22 cellular contexts compared by ENCODE assay signal in the genomic region with DNA sequence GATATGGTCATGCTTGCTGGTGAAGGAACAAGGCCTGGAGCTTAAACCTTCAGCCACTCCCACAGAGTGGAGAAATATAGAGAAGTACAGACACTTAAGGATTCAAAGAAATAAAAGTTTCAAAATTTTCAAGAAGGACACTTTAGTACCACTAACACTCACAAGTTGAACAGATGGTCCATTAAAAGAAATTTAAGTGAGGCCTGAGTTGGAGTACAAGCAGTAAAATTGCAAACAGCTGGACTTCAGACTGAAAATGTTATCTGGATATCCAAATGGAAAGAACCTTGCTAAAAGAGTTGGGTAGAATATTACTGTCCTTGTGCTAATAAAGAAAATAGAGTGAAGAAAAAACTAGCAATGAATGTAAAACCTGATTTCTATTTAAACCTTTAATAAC.
"Had no signal": no experiment of that assay in that cellular context is flagged by ENCODE, and none has a peak within 500 bp of the region (broad histone marks: within the 10 kb centered on the region; RNA-seq: fewer than 3 reads in every experiment).

No MANE protein-coding gene starts in this region.

- ATAC-seq: activated T-cell treated with anti-CD3 and anti-CD28 coated beads, Interleukin-2, amount 50 U/mL, for 4 hours; PC-3; T-cell had no signal

- H3K27ac Mint-ChIP-seq: activated CD4-positive, alpha-beta memory T cell treated with anti-CD3 and anti-CD28 coated beads for 36 hours; activated CD4-positive, alpha-beta T cell treated with anti-CD3 and anti-CD28 coated beads, Interleukin-2, amount 10 ng/mL, durations not matched to agents 7 days and 5 days; activated naive CD4-positive, alpha-beta T cell treated with anti-CD3 and anti-CD28 coated beads, Interleukin-2, amount 10 ng/mL, durations not matched to agents 7 days and 5 days; activated naive CD8-positive, alpha-beta T cell treated with anti-CD3 and anti-CD28 coated beads for 36 hours; T-cell had no signal

- H3K4me1 Mint-ChIP-seq: activated CD4-positive, alpha-beta T cell treated with anti-CD3 and anti-CD28 coated beads, Interleukin-2, amount 10 ng/mL, durations not matched to agents 7 days and 5 days; activated naive CD4-positive, alpha-beta T cell treated with anti-CD3 and anti-CD28 coated beads, Interleukin-2, amount 10 ng/mL, durations not matched to agents 7 days and 5 days; activated naive CD8-positive, alpha-beta T cell treated with anti-CD3 and anti-CD28 coated beads for 36 hours; T-cell had no signal

- H3K27ac ChIP-seq: VCaP had no signal

- DNase-seq: activated CD4-positive, alpha-beta memory T cell treated with anti-CD3 and anti-CD28 coated beads for 36 hours; activated CD4-positive, alpha-beta T cell treated with anti-CD3 and anti-CD28 coated beads, Interleukin-2, amount 10 ng/mL, durations not matched to agents 7 days and 5 days; activated CD4-positive, CD25-positive, alpha-beta regulatory T cell; activated CD8-positive, alpha-beta memory T cell treated with anti-CD3 and anti-CD28 coated beads for 24 hours; activated gamma-delta T cell treated with Interleukin-2 at 50 U/mL for 16 hours; activated naive CD4-positive, alpha-beta T cell treated with anti-CD3 and anti-CD28 coated beads, Interleukin-2, amount 10 ng/mL, durations not matched to agents 7 days and 5 days; activated naive CD8-positive, alpha-beta T cell treated with anti-CD3 and anti-CD28 coated beads for 36 hours; activated T-cell treated with anti-CD3 and anti-CD28 coated beads, Interleukin-2, amount 50 U/mL, for 4 hours; anterior cingulate cortex; MM.1S; NCI-H1105; NCI-H1436; NCI-H1694 treated with DMSO at 0.1 percent for 48 hours; NCI-H2029 treated with DMSO at 0.1 percent for 48 hours; NCI-H345; NCI-H510A; PC-3; SHP77 treated with DMSO at 0.1 percent for 48 hours; T-cell; T-helper 2 cell; T1000 had no signal

- H3K9me3 Mint-ChIP-seq: activated naive CD4-positive, alpha-beta T cell treated with anti-CD3 and anti-CD28 coated beads, Interleukin-2, amount 10 ng/mL, durations not matched to agents 7 days and 5 days had no signal

- H3K36me3 Mint-ChIP-seq: activated CD4-positive, alpha-beta memory T cell treated with anti-CD3 and anti-CD28 coated beads for 36 hours; activated naive CD4-positive, alpha-beta T cell treated with anti-CD3 and anti-CD28 coated beads, Interleukin-2, amount 10 ng/mL, durations not matched to agents 7 days and 5 days; activated naive CD8-positive, alpha-beta T cell treated with anti-CD3 and anti-CD28 coated beads for 36 hours had no signal

- H3K4me3 Mint-ChIP-seq: activated CD4-positive, alpha-beta memory T cell treated with anti-CD3 and anti-CD28 coated beads for 36 hours; activated CD4-positive, alpha-beta T cell treated with anti-CD3 and anti-CD28 coated beads, Interleukin-2, amount 10 ng/mL, durations not matched to agents 7 days and 5 days; activated naive CD4-positive, alpha-beta T cell treated with anti-CD3 and anti-CD28 coated beads, Interleukin-2, amount 10 ng/mL, durations not matched to agents 7 days and 5 days; activated naive CD8-positive, alpha-beta T cell treated with anti-CD3 and anti-CD28 coated beads for 36 hours; activated T-cell treated with anti-CD3 and anti-CD28 coated beads, Interleukin-2, amount 50 U/mL, for 4 hours; T-cell had no signal

- H3K27me3 Mint-ChIP-seq: activated CD4-positive, alpha-beta memory T cell treated with anti-CD3 and anti-CD28 coated beads for 36 hours; activated CD4-positive, alpha-beta T cell treated with anti-CD3 and anti-CD28 coated beads, Interleukin-2, amount 10 ng/mL, durations not matched to agents 7 days and 5 days; activated naive CD4-positive, alpha-beta T cell treated with anti-CD3 and anti-CD28 coated beads, Interleukin-2, amount 10 ng/mL, durations not matched to agents 7 days and 5 days; activated naive CD8-positive, alpha-beta T cell treated with anti-CD3 and anti-CD28 coated beads for 36 hours had no signal
